30 cellular contexts compared by ENCODE assay signal in the genomic region with DNA sequence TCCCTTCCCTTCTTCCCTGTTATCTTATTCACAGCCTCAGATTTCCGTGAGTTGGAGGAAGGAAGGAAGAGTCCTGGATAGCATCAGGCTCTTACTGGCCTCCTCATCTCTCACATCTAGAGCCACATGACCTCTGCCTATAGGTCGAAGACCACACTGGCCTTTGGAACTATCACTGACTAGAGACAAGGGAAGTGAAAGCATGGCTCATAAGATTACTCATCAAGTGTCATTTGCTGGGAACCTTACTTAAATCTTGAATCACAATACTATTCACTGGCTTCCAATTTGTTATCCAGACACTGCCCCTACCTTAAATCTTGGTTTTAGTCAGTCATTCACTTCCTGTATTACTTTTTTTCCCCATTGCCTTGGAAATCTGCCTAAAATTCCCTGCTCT.
DNase-seq lines count a peak whose midpoint lies in the region; ATAC-seq and TF ChIP-seq lines count a peak whose summit lies in the region.
"Had no signal": no experiment of that assay in that cellular context is flagged by ENCODE, and none has a peak within 500 bp of the region (broad histone marks: within the 10 kb centered on the region; RNA-seq: fewer than 3 reads in every experiment).

No MANE protein-coding gene starts in this region.

- H3K27ac Mint-ChIP-seq in stimulated activated memory B cell treated with anti-CD40 and anti-IgM and Interleukin-4, amounts not matched to agents 10 μg/mL and 1 μg/mL and 100 μg/mL, for 72 hours: no peak overlapping the region
- H3K27ac Mint-ChIP-seq in endodermal cell: no peak overlapping the region
- H3K27ac Mint-ChIP-seq: activated naive CD4-positive, alpha-beta T cell treated with anti-CD3 and anti-CD28 coated beads, Interleukin-2, amount 50 U/mL, for 72 hours; activated T-helper 2 cell treated with anti-CD3 and anti-CD28 coated beads, Interferon-gamma antibody, Interleukin-2, Interleukin-4, amounts not matched to agents 10 μg/mL and 5 μg/mL and 100 μg/mL, durations not matched to agents 14 hours and 24 hours and 36 hours; nephron progenitor cell; WTC11 had no signal

- H3K4me1 ChIP-seq in endodermal cell (ENCODE audit: control insufficient read depth, insufficient read depth, low read length) (no peaks in the 10 kb centered on the region), aorta (ENCODE audit: control insufficient read depth in 1 of 2, insufficient read depth in 2 of 2, low read length in 2 of 2) (no peaks in the 10 kb centered on the region)
- H3K4me1 ChIP-seq: Caco-2, lower lobe of right lung, pancreas, right atrium auricular region, testis, uterus had no signal

- H3K9me3 Mint-ChIP-seq in stimulated activated memory B cell treated with anti-CD40 and anti-IgM and Interleukin-4, amounts not matched to agents 10 μg/mL and 1 μg/mL and 100 μg/mL, for 72 hours: no peaks in the 10 kb centered on the region
- H3K9me3 Mint-ChIP-seq in endodermal cell: peaks cover 67% of the 10 kb centered on the region
- H3K9me3 Mint-ChIP-seq: activated naive CD4-positive, alpha-beta T cell treated with anti-CD3 and anti-CD28 coated beads, Interleukin-2, amount 50 U/mL, for 72 hours had no signal

- no peaks in the 10 kb centered on the region for H3K4me1 Mint-ChIP-seq in stimulated activated memory B cell treated with anti-CD40 and anti-IgM and Interleukin-4, amounts not matched to agents 10 μg/mL and 1 μg/mL and 100 μg/mL, for 72 hours
- no peaks in the 10 kb centered on the region for H3K4me1 Mint-ChIP-seq in endodermal cell
- H3K4me1 Mint-ChIP-seq: nephron progenitor cell, WTC11 had no signal

- intact Hi-C loops in aorta (cut with DNase I): no loop called here

- peak; percentile 30 for DNase-seq in HT1080 (ENCODE audit: low read depth)
- DNase-seq in endodermal cell: no peak
- DNase-seq in aorta: no peak
- DNase-seq: activated CD4-positive, alpha-beta T cell treated with anti-CD3 and anti-CD28 coated beads, Interleukin-2, amount 50 U/mL, for 48 hours; activated CD8-positive, alpha-beta memory T cell treated with anti-CD3 and anti-CD28 coated beads, Interleukin-2, amount 50 U/mL, for 4 hours; C1 segment of cervical spinal cord; Caco-2; DMS79 treated with DMSO at 0.1 percent for 48 hours; lower lobe of right lung; NCI-H1105; NCI-H2081 treated with DMSO at 0.1 percent for 48 hours; NCI-H446; nephron progenitor cell; pancreas; PC-9; SHP77; stimulated activated CD4-positive, alpha-beta T cell treated with anti-CD3 and anti-CD28 coated beads, Interleukin-2, amount 100 ng/mL, for 48 hours; stimulated activated naive CD4-positive, alpha-beta T cell treated with Interleukin-2 at 50 U/mL for 16 hours; T-helper 9 cell; testis; uterus had no signal

- H3K9ac ChIP-seq in endodermal cell (ENCODE audit: extremely low read depth, low read length, poor library complexity, severe bottlenecking): no peak overlapping the region

- 71% methylated on average over 2 of the region's 2 CpGs; no CpG with 5 or more reads in 1 of the 2 experiments for WGBS in endodermal cell (ENCODE audit: insufficient coverage in 1 of 2, insufficient read length in 1 of 2), 2 experiments
- 52 to 57% methylated on average over 2 of the region's 2 CpGs for WGBS in aorta, 2 donors

- H3K4me3 Mint-ChIP-seq in stimulated activated memory B cell treated with anti-CD40 and anti-IgM and Interleukin-4, amounts not matched to agents 10 μg/mL and 1 μg/mL and 100 μg/mL, for 72 hours: no peak overlapping the region
- no peak overlapping the region for H3K4me3 Mint-ChIP-seq in endodermal cell
- H3K4me3 Mint-ChIP-seq: nephron progenitor cell, WTC11 had no signal

- no peaks in the 10 kb centered on the region for H3K27me3 Mint-ChIP-seq in stimulated activated memory B cell treated with anti-CD40 and anti-IgM and Interleukin-4, amounts not matched to agents 10 μg/mL and 1 μg/mL and 100 μg/mL, for 72 hours
- no peaks in the 10 kb centered on the region for H3K27me3 Mint-ChIP-seq in endodermal cell (ENCODE audit: insufficient read depth)

- H3K36me3 Mint-ChIP-seq in stimulated activated memory B cell treated with anti-CD40 and anti-IgM and Interleukin-4, amounts not matched to agents 10 μg/mL and 1 μg/mL and 100 μg/mL, for 72 hours: no peaks in the 10 kb centered on the region
- H3K36me3 Mint-ChIP-seq in endodermal cell (ENCODE audit: low read depth): no peaks in the 10 kb centered on the region
- H3K36me3 Mint-ChIP-seq: activated naive CD4-positive, alpha-beta T cell treated with anti-CD3 and anti-CD28 coated beads, Interleukin-2, amount 50 U/mL, for 72 hours had no signal

- H3K27ac ChIP-seq in endodermal cell (ENCODE audit: low read depth, low read length) (no peak overlapping the region), aorta (ENCODE audit: low read depth in 1 of 2, low read length in 2 of 2) (no peak overlapping the region)
- H3K27ac ChIP-seq: HL-60, lower lobe of right lung, pancreas, PC-9, right atrium auricular region, testis, uterus had no signal

- no peak overlapping the region for H3K4me3 ChIP-seq in endodermal cell (ENCODE audit: low read length)
- no peak overlapping the region for H3K4me3 ChIP-seq in aorta (ENCODE audit: low read length in 2 of 2)
- H3K4me3 ChIP-seq: lower lobe of right lung, pancreas, PC-9, right atrium auricular region, testis, uterus had no signal

- no peak for TF ChIP-seq CTCF in endodermal cell (conservative IDR thresholded peaks at IDR 0.05)

- H3K36me3 ChIP-seq in endodermal cell (ENCODE audit: control insufficient read depth, insufficient read depth, low read length): no peaks in the 10 kb centered on the region
- H3K36me3 ChIP-seq in aorta (ENCODE audit: control insufficient read depth in 1 of 2, insufficient read depth in 2 of 2, low read length in 1 of 2): no peaks in the 10 kb centered on the region
- H3K36me3 ChIP-seq: lower lobe of right lung, pancreas, right atrium auricular region, uterus had no signal

- no peaks in the 10 kb centered on the region for H3K27me3 ChIP-seq in endodermal cell (ENCODE audit: control insufficient read depth, insufficient read depth, low read length, poor library complexity, severe bottlenecking)
- H3K27me3 ChIP-seq in aorta (ENCODE audit: control insufficient read depth in 1 of 2, insufficient read depth in 2 of 2, low read length in 1 of 2): no peaks in the 10 kb centered on the region
- H3K27me3 ChIP-seq: right atrium auricular region, testis, uterus had no signal

- H3K9me3 ChIP-seq in endodermal cell (ENCODE audit: control insufficient read depth, low read length) (no peaks in the 10 kb centered on the region), aorta (ENCODE audit: control insufficient read depth, low read length) (no peaks in the 10 kb centered on the region)
- H3K9me3 ChIP-seq: Caco-2, lower lobe of right lung, pancreas, right atrium auricular region, testis, uterus had no signal

- peak; percentile 82 for ATAC-seq in GM18861 (IDR thresholded peaks at IDR 0.05; ENCODE audit: unreplicated experiment)
- peak; percentile 94 for ATAC-seq in HG02852 (IDR thresholded peaks at IDR 0.05; ENCODE audit: unreplicated experiment)
- ATAC-seq in stimulated activated memory B cell treated with anti-CD40 and anti-IgM and Interleukin-4, amounts not matched to agents 10 μg/mL and 1 μg/mL and 100 μg/mL, for 72 hours: peak; percentile 78
- ATAC-seq in HG03521 (IDR thresholded peaks at IDR 0.05; ENCODE audit: unreplicated experiment): no peak
- no peak for ATAC-seq in aorta (ENCODE audit: low FRiP score)
- ATAC-seq: lower lobe of right lung, pancreas, WTC11 had no signal

Comparison
In these comparisons a context has a peak if more than half of its experiments do, and no peak if none do; other contexts are left out.
1. ATAC-seq: peak in GM18861 (single experiment), HG02852 (single experiment) and stimulated activated memory B cell treated with anti-CD40 and anti-IgM and Interleukin-4, amounts not matched to agents 10 μg/mL and 1 μg/mL and 100 μg/mL, for 72 hours (single experiment); none in HG03521 (single experiment) and aorta (single experiment).